In genomic region chr3:147368561-147369151, GRCh38 we compare ENCODE assay signal across 29 cellular contexts. TPM values are rescaled to one million over a fixed set of nuclear protein-coding genes. Genes with fewer than 3 reads are reported as not detected.
DNase-seq lines count a peak whose midpoint lies in the region; ATAC-seq and TF ChIP-seq lines count a peak whose summit lies in the region.
"Had no signal": no experiment of that assay in that cellular context is flagged by ENCODE, and none has a peak within 500 bp of the region (broad histone marks: within the 10 kb centered on the region; RNA-seq: fewer than 3 reads in every experiment).

No MANE protein-coding gene starts in this region.

- in situ Hi-C loops in astrocyte of the cerebellum (cut with HindIII; ENCODE audit: low sequenced_read_pairs), result no loop called here

- CTCF ChIA-PET in RWPE1 (lab: Yijun Ruan, JAX), result interaction anchor here (0.6 kb wide), 1 partner anchor 12 kb away, joined by 3 read pairs; no protein-coding TSS in a partner anchor

- no peak for TF ChIP-seq RAD21 in liver (IDR thresholded peaks at IDR 0.05)

- no peak overlapping the region for H3K9ac ChIP-seq in liver (ENCODE audit: low read depth in 1 of 2, low read length in 2 of 2)
- H3K9ac ChIP-seq: GM23248 had no signal

- WGBS in liver, result 5% methylated on average over 13 of the region's 13 CpGs
- WGBS in body of pancreas, 2 donors, result 3 to 5% methylated on average over 10 to 13 of the region's 13 CpGs

- H3K4me3 ChIP-seq in astrocyte of the cerebellum (ENCODE audit: low read depth, low read length), result peak overlapping the region; percentile 47
- H3K4me3 ChIP-seq in liver (ENCODE audit: low read depth in 1 of 3, low read length in 3 of 3), result no peak overlapping the region
- H3K4me3 ChIP-seq in body of pancreas, result no peak overlapping the region
- H3K4me3 ChIP-seq: coronary artery, GM23248, lower lobe of right lung, pancreas, tibial nerve had no signal

- POLR2A ChIA-PET in RWPE1 (lab: Yijun Ruan, JAX; ENCODE audit: low non-redundant PET), result no interaction called here

- intact Hi-C loops in body of pancreas (cut with DNase I), result no loop called here

- no peak for ATAC-seq in body of pancreas
- ATAC-seq: activated T-cell treated with anti-CD3 and anti-CD28 coated beads, Interleukin-2, amount 50 U/mL, for 4 hours; effector memory CD8-positive, alpha-beta T cell; lower lobe of right lung; natural killer cell; pancreas had no signal

- TF ChIP-seq POLR2A in body of pancreas (IDR thresholded peaks at IDR 0.05), result no peak

- DNase-seq in COLO668 (lab: John Stamatoyannopoulos, UW; ENCODE audit: unreplicated experiment), result peak; percentile 17
- DNase-seq in ELF-1 (ENCODE audit: low read depth, low spot score), result peak; percentile 24
- no peak for DNase-seq in astrocyte of the cerebellum (ENCODE audit: low read depth)
- DNase-seq in body of pancreas, result no peak
- no peak for DNase-seq in iPS-NIHi7 (ENCODE audit: extremely low spot score)
- DNase-seq in RWPE1 (ENCODE audit: low spot score), result no peak
- DNase-seq: ACHN; activated CD4-positive, alpha-beta T cell treated with anti-CD3 and anti-CD28 coated beads, Interleukin-2, amount 10 ng/mL, durations not matched to agents 7 days and 5 days; activated naive CD4-positive, alpha-beta T cell; activated T-cell treated with anti-CD3 and anti-CD28 coated beads, Interleukin-2, amount 50 U/mL, for 4 hours; BE2C; DND-41; effector memory CD8-positive, alpha-beta T cell; erythroblast; glutamatergic neuron; GM23248; lower lobe of right lung; MV-4-11; natural killer cell; NCI-H526; pancreas; stimulated activated CD4-positive, alpha-beta T cell treated with anti-CD3 and anti-CD28 coated beads, Interleukin-2, amount 100 ng/mL, for 24 hours had no signal

- H3K4me1 ChIP-seq in liver (ENCODE audit: control insufficient read depth in 4 of 4, insufficient read depth in 4 of 4, low read length in 3 of 4), result no peaks in the 10 kb centered on the region
- H3K4me1 ChIP-seq in body of pancreas, result no peaks in the 10 kb centered on the region
- H3K4me1 ChIP-seq: BE2C, lower lobe of right lung, pancreas had no signal

- H3K9me3 ChIP-seq in liver (ENCODE audit: control insufficient read depth in 4 of 4, low read length in 3 of 4) (peaks cover 0 to 4% (median 0%) of the 10 kb centered on the region in 4 donors), body of pancreas (no peaks in the 10 kb centered on the region)
- H3K9me3 ChIP-seq: BE2C, lower lobe of right lung, pancreas had no signal

- no peaks in the 10 kb centered on the region for H3K36me3 ChIP-seq in liver (ENCODE audit: control insufficient read depth in 4 of 4, insufficient read depth in 3 of 4, low read depth in 1 of 4, low read length in 3 of 4)
- H3K36me3 ChIP-seq in body of pancreas (replicated peaks in 1 of 2; ENCODE audit: insufficient read depth in 1 of 2, low read depth in 2 of 2), result no peaks in the 10 kb centered on the region
- H3K36me3 ChIP-seq: BE2C, lower lobe of right lung, pancreas, tibial nerve had no signal

- no peak overlapping the region for H3K27ac ChIP-seq in liver (ENCODE audit: low read depth in 1 of 2, low read length in 2 of 2)
- no peak overlapping the region for H3K27ac ChIP-seq in body of pancreas
- no peak overlapping the region for H3K27ac ChIP-seq in RWPE1
- H3K27ac ChIP-seq: coronary artery, GM23248, lower lobe of right lung, pancreas, tibial nerve, VCaP had no signal

- TF ChIP-seq CTCF in astrocyte of the cerebellum (IDR thresholded peaks at IDR 0.05; ENCODE audit: low read depth, low read length, missing control alignments), result no peak
- TF ChIP-seq CTCF in liver (IDR thresholded peaks at IDR 0.05; ENCODE audit: low read depth, low read length, missing input control), result no peak
- no peak for TF ChIP-seq CTCF in body of pancreas (IDR thresholded peaks at IDR 0.05)
- no peak for TF ChIP-seq CTCF in RWPE1 (conservative IDR thresholded peaks at IDR 0.05; ENCODE audit: low read depth)

- peaks cover 7 to 41% (median 25%) of the 10 kb centered on the region in 4 donors for H3K27me3 ChIP-seq in liver (ENCODE audit: control insufficient read depth in 4 of 4, insufficient read depth in 4 of 4, low read length in 3 of 4)
- H3K27me3 ChIP-seq in body of pancreas, result peaks cover 0 to 12% of the 10 kb centered on the region in 2 donors

TF ChIP-seq in liver, 16 proteins besides CTCF, POLR2A, EP300 and RAD21:
- TF ChIP-seq RXRA (IDR thresholded peaks at IDR 0.05) (peak in 1 of 2 donors; percentile 35), HNF4A (conservative IDR thresholded peaks at IDR 0.05) (peak; percentile 43 to 77), EGR1 (IDR thresholded peaks at IDR 0.05; ENCODE audit: low read depth in 2 of 2) (no peak)
- TF ChIP-seq, protein P1, sequence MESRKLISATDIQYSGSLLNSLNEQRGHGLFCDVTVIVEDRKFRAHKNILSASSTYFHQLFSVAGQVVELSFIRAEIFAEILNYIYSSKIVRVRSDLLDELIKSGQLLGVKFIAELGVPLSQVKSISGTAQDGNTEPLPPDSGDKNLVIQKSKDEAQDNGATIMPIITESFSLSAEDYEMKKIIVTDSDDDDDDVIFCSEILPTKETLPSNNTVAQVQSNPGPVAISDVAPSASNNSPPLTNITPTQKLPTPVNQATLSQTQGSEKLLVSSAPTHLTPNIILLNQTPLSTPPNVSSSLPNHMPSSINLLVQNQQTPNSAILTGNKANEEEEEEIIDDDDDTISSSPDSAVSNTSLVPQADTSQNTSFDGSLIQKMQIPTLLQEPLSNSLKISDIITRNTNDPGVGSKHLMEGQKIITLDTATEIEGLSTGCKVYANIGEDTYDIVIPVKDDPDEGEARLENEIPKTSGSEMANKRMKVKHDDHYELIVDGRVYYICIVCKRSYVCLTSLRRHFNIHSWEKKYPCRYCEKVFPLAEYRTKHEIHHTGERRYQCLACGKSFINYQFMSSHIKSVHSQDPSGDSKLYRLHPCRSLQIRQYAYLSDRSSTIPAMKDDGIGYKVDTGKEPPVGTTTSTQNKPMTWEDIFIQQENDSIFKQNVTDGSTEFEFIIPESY (IDR thresholded peaks at IDR 0.05), result no peak

RNA-seq across cellular contexts. Expression of gene ZIC4, which starts 37.7 kb away (rescaled TPM):
- not detected for total RNA-seq in liver
- under 1 TPM in 1 of 2 donors, not detected in 1; 0.06 TPM for polyA plus RNA-seq in liver
- not detected for total RNA-seq in body of pancreas
- total RNA-seq: activated CD4-positive, alpha-beta T cell treated with anti-CD3 and anti-CD28 coated beads, Interleukin-2, amount 10 ng/mL, durations not matched to agents 7 days and 5 days; activated T-cell treated with anti-CD3 and anti-CD28 coated beads, Interleukin-2, amount 50 U/mL, for 4 hours; lower lobe of right lung; mononuclear cell; natural killer cell; pancreas; T-helper 2 cell treated with Interferon-gamma antibody and Interleukin-4, amounts not matched to agents 100 ng/mL and 5 ng/mL, for 36 hours had no signal
- polyA plus RNA-seq: keratinocyte, pancreas had no signal

RNA-seq across cellular contexts. Expression of gene ZIC1, which starts 40.5 kb away (rescaled TPM):
- not detected for total RNA-seq in liver
- 1 to 10 TPM in 1 of 2 donors, not detected in 1; 4.4 TPM for polyA plus RNA-seq in liver
- not detected for total RNA-seq in body of pancreas
- total RNA-seq: activated CD4-positive, alpha-beta T cell treated with anti-CD3 and anti-CD28 coated beads, Interleukin-2, amount 10 ng/mL, durations not matched to agents 7 days and 5 days; activated T-cell treated with anti-CD3 and anti-CD28 coated beads, Interleukin-2, amount 50 U/mL, for 4 hours; lower lobe of right lung; mononuclear cell; natural killer cell; pancreas; T-helper 2 cell treated with Interferon-gamma antibody and Interleukin-4, amounts not matched to agents 100 ng/mL and 5 ng/mL, for 36 hours; tibial nerve had no signal
- polyA plus RNA-seq: keratinocyte, pancreas had no signal

Comparison
In these comparisons a context has a peak if more than half of its experiments do, and no peak if none do; other contexts are left out.
1. DNase-seq: peak in COLO668 (single experiment) and ELF-1 (single experiment); none in astrocyte of the cerebellum (single experiment), body of pancreas (0 of 4), iPS-NIHi7 (single experiment) and RWPE1 (single experiment).